23 cellular contexts compared by ENCODE assay signal in genomic region chr12:81617915-81618314, GRCh38.
DNase-seq lines count a peak whose midpoint lies in the region; TF ChIP-seq lines count a peak whose summit lies in the region.
"Had no signal": no experiment of that assay in that cellular context is flagged by ENCODE, and none has a peak within 500 bp of the region (broad histone marks: within the 10 kb centered on the region; RNA-seq: fewer than 3 reads in every experiment).

No MANE protein-coding gene starts in this region.

- TF ChIP-seq POLR2A in ovary (IDR thresholded peaks at IDR 0.05), result no peak

- no peaks in the 10 kb centered on the region for H3K36me3 ChIP-seq in ovary
- H3K36me3 ChIP-seq: heart left ventricle, MG63, upper lobe of right lung had no signal

- H3K4me3 ChIP-seq in ovary, result no peak overlapping the region
- H3K4me3 ChIP-seq: heart left ventricle, K562, MG63, upper lobe of right lung had no signal

- peak; percentile 19 for DNase-seq in NCI-H1105 treated with DMSO at 0.1 percent for 48 hours (lab: John Stamatoyannopoulos, UW)
- DNase-seq in NCI-H1105 (lab: John Stamatoyannopoulos, UW), result no peak
- peak; percentile 54 for DNase-seq in NCI-H2029 (lab: John Stamatoyannopoulos, UW)
- peak; percentile 95 for DNase-seq in NCI-H69 (lab: John Stamatoyannopoulos, UW)
- DNase-seq in glutamatergic neuron, result no peak
- no peak for DNase-seq in DMS153 (lab: John Stamatoyannopoulos, UW)
- no peak for DNase-seq in ovary
- DNase-seq in GM20000 (ENCODE audit: low spot score), result no peak
- DNase-seq: 8988T; activated naive CD4-positive, alpha-beta T cell treated with Interleukin-2 at 50 U/mL for 16 hours; activated T-cell treated with anti-CD3 and anti-CD28 coated beads, Interleukin-2, amount 50 U/mL, for 48 hours; amygdala; heart left ventricle; left colon; MG63; NCI-H2107; SW 1271; upper lobe of right lung had no signal

- intact Hi-C loops in ovary (cut with DNase I), result no loop called here

- TF ChIP-seq CTCF in glutamatergic neuron (IDR thresholded peaks at IDR 0.05; ENCODE audit: partially characterized antibody, unreplicated experiment) (no peak), ovary (IDR thresholded peaks at IDR 0.05) (no peak), GM20000 (IDR thresholded peaks at IDR 0.05; ENCODE audit: extremely low read depth, missing control alignments) (no peak)

- no peaks in the 10 kb centered on the region for H3K27me3 ChIP-seq in ovary
- H3K27me3 ChIP-seq: heart left ventricle, MG63, upper lobe of right lung had no signal

- no peak overlapping the region for H3K4me3 Mint-ChIP-seq in glutamatergic neuron (ENCODE audit: unreplicated experiment)
- H3K4me3 Mint-ChIP-seq: B cell; dendritic cell treated with granulocyte-macrophage colony-stimulating factor and Interleukin-4, amounts not matched to agents 40 ng/mL and 50 ng/mL, for 4 days; neural crest cell had no signal

- peaks cover 4% of the 10 kb centered on the region for H3K9me3 Mint-ChIP-seq in glutamatergic neuron (ENCODE audit: unreplicated experiment)
- H3K9me3 Mint-ChIP-seq: dendritic cell treated with granulocyte-macrophage colony-stimulating factor and Interleukin-4, amounts not matched to agents 40 ng/mL and 50 ng/mL, for 4 days; neural crest cell had no signal

- H3K27me3 Mint-ChIP-seq in glutamatergic neuron (ENCODE audit: unreplicated experiment), result peaks cover 4% of the 10 kb centered on the region
- H3K27me3 Mint-ChIP-seq: B cell; dendritic cell treated with granulocyte-macrophage colony-stimulating factor and Interleukin-4, amounts not matched to agents 40 ng/mL and 50 ng/mL, for 4 days had no signal

- H3K27ac Mint-ChIP-seq in glutamatergic neuron (ENCODE audit: unreplicated experiment), result peak overlapping the region; percentile 57
- H3K27ac Mint-ChIP-seq: B cell; dendritic cell treated with granulocyte-macrophage colony-stimulating factor and Interleukin-4, amounts not matched to agents 40 ng/mL and 50 ng/mL, for 4 days had no signal

- no peaks in the 10 kb centered on the region for H3K36me3 Mint-ChIP-seq in glutamatergic neuron (ENCODE audit: unreplicated experiment)

- no peaks in the 10 kb centered on the region for H3K9me3 ChIP-seq in ovary
- H3K9me3 ChIP-seq: heart left ventricle, MG63, upper lobe of right lung had no signal

- no peak for TF ChIP-seq EP300 in ovary (IDR thresholded peaks at IDR 0.05)

- peaks cover 19% of the 10 kb centered on the region for H3K4me1 Mint-ChIP-seq in glutamatergic neuron (ENCODE audit: low read depth, unreplicated experiment)
- H3K4me1 Mint-ChIP-seq: B cell had no signal

- no peak overlapping the region for H3K27ac ChIP-seq in ovary
- H3K27ac ChIP-seq: heart left ventricle, RWPE1, upper lobe of right lung had no signal

- no peaks in the 10 kb centered on the region for H3K4me1 ChIP-seq in ovary (ENCODE audit: insufficient read depth)
- H3K4me1 ChIP-seq: heart left ventricle, upper lobe of right lung had no signal

- 16 to 37% (median 18%) methylated on average over 2 of the region's 2 CpGs for WGBS in ovary, 3 donors

Comparison
In these comparisons a context has a peak if more than half of its experiments do, and no peak if none do; other contexts are left out.
1. DNase-seq: peak in NCI-H1105 treated with DMSO at 0.1 percent for 48 hours (single experiment), NCI-H2029 (single experiment) and NCI-H69 (single experiment); none in NCI-H1105 (single experiment), glutamatergic neuron (single experiment), DMS153 (single experiment), ovary (0 of 5) and GM20000 (single experiment).